In the genomic region with DNA sequence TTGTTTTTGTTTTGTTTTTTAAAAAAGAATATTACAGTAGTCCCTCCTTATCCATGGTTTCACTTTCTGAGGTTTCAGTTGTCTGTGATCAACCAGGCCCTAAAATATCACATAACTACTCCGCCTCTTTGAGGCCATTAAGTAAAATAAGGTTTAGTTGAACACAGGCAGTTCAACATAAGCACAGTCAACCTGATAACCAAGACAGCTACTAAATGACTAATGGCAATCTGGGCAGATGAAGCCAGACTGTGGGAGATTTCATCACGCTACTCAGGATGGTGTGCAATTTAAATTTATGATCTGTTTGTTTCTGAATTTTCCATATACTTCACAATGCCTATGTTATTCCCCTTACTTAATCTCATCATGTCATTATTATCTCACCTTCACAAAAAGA, we compare ENCODE assay signal across 2 cellular contexts.
TF ChIP-seq lines count a peak whose summit lies in the region.

No MANE protein-coding gene starts in this region.

TF ChIP-seq in IMR-90, 13 proteins besides CTCF, POLR2A, EP300 and RAD21:
- peak; percentile 23; the same call in 1 of the 2 replicates for TF ChIP-seq CEBPB (IDR thresholded peaks at IDR 0.05; ENCODE audit: low read depth, low read length)
- no peak for TF ChIP-seq SMC3 (IDR thresholded peaks at IDR 0.05; ENCODE audit: low read depth, low read length)
- TF ChIP-seq, protein P1, sequence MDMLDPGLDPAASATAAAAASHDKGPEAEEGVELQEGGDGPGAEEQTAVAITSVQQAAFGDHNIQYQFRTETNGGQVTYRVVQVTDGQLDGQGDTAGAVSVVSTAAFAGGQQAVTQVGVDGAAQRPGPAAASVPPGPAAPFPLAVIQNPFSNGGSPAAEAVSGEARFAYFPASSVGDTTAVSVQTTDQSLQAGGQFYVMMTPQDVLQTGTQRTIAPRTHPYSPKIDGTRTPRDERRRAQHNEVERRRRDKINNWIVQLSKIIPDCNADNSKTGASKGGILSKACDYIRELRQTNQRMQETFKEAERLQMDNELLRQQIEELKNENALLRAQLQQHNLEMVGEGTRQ (IDR thresholded peaks at IDR 0.05; ENCODE audit: low read depth, low read length): no peak
- no peak for TF ChIP-seq BHLHE40 (IDR thresholded peaks at IDR 0.05; ENCODE audit: low read depth, low read length)

TF ChIP-seq in GM12891, 5 proteins besides CTCF, POLR2A, EP300 and RAD21:
- TF ChIP-seq PAX5 (IDR thresholded peaks at IDR 0.05; ENCODE audit: insufficient read depth, low read length, severe bottlenecking) (no peak), POLR2AphosphoS5 (IDR thresholded peaks at IDR 0.05; ENCODE audit: low read depth, low read length) (no peak), SPI1 (IDR thresholded peaks at IDR 0.05; ENCODE audit: low read depth, low read length) (no peak), TAF1 (IDR thresholded peaks at IDR 0.05; ENCODE audit: low read depth, low read length) (no peak), POU2F2 (IDR thresholded peaks at IDR 0.05; ENCODE audit: low read depth, low read length) (no peak)
